In genomic region chr3:54870423-54870822, GRCh38 we compare ENCODE assay signal across 8 cellular contexts. TPM values are rescaled to one million over a fixed set of nuclear protein-coding genes. Genes with fewer than 3 reads are reported as not detected.
DNase-seq lines count a peak whose midpoint lies in the region; ATAC-seq, FAIRE-seq and TF ChIP-seq lines count a peak whose summit lies in the region.

No MANE protein-coding gene starts in this region.

- TF ChIP-seq POLR2A in NB4 (IDR thresholded peaks at IDR 0.05; ENCODE audit: extremely low read depth, insufficient read length) (no peak), K562 (conservative IDR thresholded peaks at IDR 0.05) (no peak)

- no peaks in the 10 kb centered on the region for H4K20me1 ChIP-seq in K562 (replicated peaks; ENCODE audit: control insufficient read depth, insufficient read depth, low read length)

- no peak overlapping the region for H2AFZ ChIP-seq in K562 (ENCODE audit: low read depth, low read length)

- ATAC-seq in K562 (peak; percentile 59; the same call in 2 of the 3 replicates), GM18873 (IDR thresholded peaks at IDR 0.05; ENCODE audit: low FRiP score, unreplicated experiment) (no peak)

- H3K36me3 ChIP-seq in K562 (ENCODE audit: control insufficient read depth, insufficient read depth, low read length) = no peaks in the 10 kb centered on the region

- H3K79me2 ChIP-seq in K562 (ENCODE audit: control insufficient read depth, insufficient read depth, low read length) = no peaks in the 10 kb centered on the region

- 0 out of 5 replicates have a peak, but pooled peaks cover 0 to 6% of the 10 kb centered on the region in 2 experiments for H3K27me3 ChIP-seq in K562 (ENCODE audit: control insufficient read depth in 2 of 2, insufficient read depth in 2 of 2, low read length in 2 of 2)

- in situ Hi-C loops in K562 (cut with MboI) = no loop called here
- in situ Hi-C loops in GM13976 (cut with MboI; ENCODE audit: low sequenced_read_pairs, unreplicated experiment) = loop anchor here (25.0 kb wide), 1 partner anchor 1392 kb away; no protein-coding TSS in a partner anchor

- H3K9ac ChIP-seq in K562 (ENCODE audit: insufficient read depth in 1 of 2, low read depth in 2 of 2, low read length in 2 of 2) = no peak overlapping the region

- 0% methylated on average over 7 of the region's 7 CpGs for WGBS in K562 (ENCODE audit: insufficient coverage, low coverage, missing lambda C conversion rate)

- POLR2A ChIA-PET in K562 (lab: Yijun Ruan, JAX) = no interaction called here

- TF ChIP-seq EP300 in K562 (IDR thresholded peaks at IDR 0.05; ENCODE audit: low read length) = no peak

- H3K27ac ChIP-seq in K562 (ENCODE audit: extremely low read depth, low read depth, low read length) = no peak overlapping the region

- no peaks in the 10 kb centered on the region for H3K9me3 ChIP-seq in K562 (replicated peaks; ENCODE audit: control insufficient read depth, insufficient read depth, low read depth, low read length)

- peak; percentile 44 to 46 for TF ChIP-seq RAD21 in K562 (CRISPR knock-in tag; conservative IDR thresholded peaks at IDR 0.05 in 1 of 2, IDR thresholded peaks at IDR 0.05 in 1 of 2)

- H3K4me3 ChIP-seq in NB4 (ENCODE audit: low read depth, low read length) (no peak overlapping the region), K562 (no peak overlapping the region)

- TF ChIP-seq CTCF in NB4 (IDR thresholded peaks at IDR 0.05; ENCODE audit: low read depth, low read length) = peak; percentile 38
- peak; percentile 2 to 53 (median 38); a peak in 3 of 6 replicates for TF ChIP-seq CTCF in K562 (IDR thresholded peaks at IDR 0.05 in 2 of 3, conservative IDR thresholded peaks at IDR 0.05 in 1 of 3; ENCODE audit: insufficient read depth in 2 of 3, low read depth in 1 of 3, low read length in 3 of 3)
- no peak for TF ChIP-seq CTCF in GM13976 (IDR thresholded peaks at IDR 0.05; ENCODE audit: borderline replicate concordance, control extremely low read depth, extremely low read depth, insufficient read depth, missing control alignments)

- H3K9me1 ChIP-seq in K562 (ENCODE audit: control insufficient read depth, insufficient read depth, low read length) = no peaks in the 10 kb centered on the region

- intact Hi-C loops in K562 (cut with micrococcal nuclease) = loop anchor here (10.0 kb wide), 1 partner anchor 114 kb away; no protein-coding TSS in a partner anchor

- CTCF ChIA-PET in K562 (lab: Yijun Ruan, JAX; ENCODE audit: low intra/inter-chr PET ratio) = no interaction called here

- no TSS peak for BruUV-seq in K562 (replicated peaks; lab: Mats Ljungman, UMichigan)

- DNase-seq in DMS53 (lab: John Stamatoyannopoulos, UW) (peak; percentile 50), NB4 (ENCODE audit: low read depth) (peak; percentile 59), K562 (ENCODE audit: extremely low read depth in 1 of 4, low spot score in 3 of 4) (peak; percentile 7 to 22 (median 16)), left kidney (ENCODE audit: low read depth, low spot score) (peak; percentile 76), KG1 (lab: John Stamatoyannopoulos, UW) (no peak), GM13976 (ENCODE audit: low spot score) (no peak)
- DNase-seq in activated naive CD4-positive, alpha-beta T cell (lab: John Stamatoyannopoulos, UW) = no peak

- H3K4me1 ChIP-seq in K562 (replicated peaks in 1 of 2; ENCODE audit: control insufficient read depth in 2 of 2, insufficient read depth in 2 of 2, low read length in 2 of 2) = no peaks in the 10 kb centered on the region

- H3K4me2 ChIP-seq in K562 (ENCODE audit: insufficient read depth, low read length) = no peak overlapping the region

- no peak for FAIRE-seq in K562 (lab: Jason Lieb, UNC)

TF ChIP-seq in K562, 482 proteins besides CTCF, POLR2A, EP300 and RAD21:
- TF ChIP-seq, protein P1, sequence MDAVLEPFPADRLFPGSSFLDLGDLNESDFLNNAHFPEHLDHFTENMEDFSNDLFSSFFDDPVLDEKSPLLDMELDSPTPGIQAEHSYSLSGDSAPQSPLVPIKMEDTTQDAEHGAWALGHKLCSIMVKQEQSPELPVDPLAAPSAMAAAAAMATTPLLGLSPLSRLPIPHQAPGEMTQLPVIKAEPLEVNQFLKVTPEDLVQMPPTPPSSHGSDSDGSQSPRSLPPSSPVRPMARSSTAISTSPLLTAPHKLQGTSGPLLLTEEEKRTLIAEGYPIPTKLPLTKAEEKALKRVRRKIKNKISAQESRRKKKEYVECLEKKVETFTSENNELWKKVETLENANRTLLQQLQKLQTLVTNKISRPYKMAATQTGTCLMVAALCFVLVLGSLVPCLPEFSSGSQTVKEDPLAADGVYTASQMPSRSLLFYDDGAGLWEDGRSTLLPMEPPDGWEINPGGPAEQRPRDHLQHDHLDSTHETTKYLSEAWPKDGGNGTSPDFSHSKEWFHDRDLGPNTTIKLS (IDR thresholded peaks at IDR 0.05; ENCODE audit: borderline replicate concordance, low read depth) = no peak
- TF ChIP-seq SMC3 (conservative IDR thresholded peaks at IDR 0.05; ENCODE audit: insufficient read depth, low read depth, low read length) (0 out of 2 replicates have a peak, but pooled peaks have one; percentile 17), SAP30 (IDR thresholded peaks at IDR 0.05; ENCODE audit: borderline replicate concordance, insufficient read depth, low read depth, low read length, poor library complexity, severe bottlenecking) (no peak)

RNA-seq across cellular contexts. Expression of gene LRTM1, which starts 57.4 kb away (rescaled TPM):
- total RNA-seq in K562 (2011; cell fraction: chromatin; rRNA removed; ENCODE audit: low replicate concordance) = not detected in 2 replicates
- total RNA-seq in K562 (2011; cell fraction: nucleolus; rRNA removed) = not detected in 2 replicates
- not detected in 2 replicates for total RNA-seq in K562 (2011; cell fraction: nucleoplasm; rRNA removed)
- total RNA-seq in K562 (2014; rRNA removed) (not detected in 2 replicates), K562 (2014; rRNA removed; fragmentation: Illumina TruSeq; extraction: Trizol) (not detected in 2 replicates), K562 (2015; rRNA removed; fragmentation: Illumina TruSeq; extraction: Trizol) (not detected in 2 replicates), K562 (2021) (not detected in 2 replicates)
- polyA plus RNA-seq in K562 (2011; rRNA removed) (not detected in 2 replicates), K562 (2014; fragmentation: Illumina TruSeq; extraction: Trizol) (not detected in 2 replicates), K562 (2014; fragmentation: Nextera tagmentation; extraction: Ambion mirVana) (not detected), K562 (2014; rRNA removed) (not detected in 2 replicates)
- polyA plus RNA-seq in K562 (2011; cell fraction: cytosol; rRNA removed) = not detected in 2 replicates
- not detected in 2 replicates for polyA plus RNA-seq in K562 (2011; cell fraction: nucleus; rRNA removed)
- polyA plus RNA-seq in K562 (2012) = not detected in 2 replicates
- not detected in 2 replicates for polyA minus RNA-seq in K562 (2011; rRNA and poly(A)+ RNA removed)
- not detected in 2 replicates for polyA minus RNA-seq in K562 (2011; cell fraction: cytosol; rRNA and poly(A)+ RNA removed)
- not detected in 2 replicates for polyA minus RNA-seq in K562 (2011; cell fraction: nucleus; rRNA and poly(A)+ RNA removed)

Comparison
In these comparisons a context has a peak if more than half of its experiments do, and no peak if none do; other contexts are left out.
1. DNase-seq: peak in DMS53 (single experiment), NB4 (single experiment), K562 (4 of 4) and left kidney (single experiment); none in activated naive CD4-positive, alpha-beta T cell (0 of 4), KG1 (single experiment) and GM13976 (single experiment).